ENCODE assay signal across 1 cellular context in the genomic region with DNA sequence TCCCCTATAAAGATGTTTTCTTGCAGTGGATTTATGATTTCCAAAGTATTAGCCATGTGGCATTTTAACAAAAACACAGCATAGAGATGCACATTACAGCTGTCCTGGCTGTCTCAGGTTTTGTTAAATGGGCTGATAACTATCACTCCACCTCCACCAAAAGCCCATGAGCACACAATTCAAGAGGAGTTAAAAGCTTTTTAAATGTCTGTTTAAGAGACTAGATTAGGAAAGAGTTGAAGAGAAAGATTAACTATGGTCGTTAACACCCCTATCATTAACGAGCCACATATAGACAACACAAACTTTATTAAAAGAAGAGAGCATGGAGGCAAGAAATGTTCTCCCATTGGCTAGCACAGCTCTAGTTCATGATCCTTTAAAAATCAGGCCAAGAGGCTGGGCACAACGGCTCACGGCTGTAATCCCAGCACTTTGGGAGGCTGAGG.
TF ChIP-seq lines count a peak whose summit lies in the region.

No MANE protein-coding gene starts in this region.

TF ChIP-seq in HEK293, 187 proteins besides CTCF, POLR2A, EP300 and RAD21 (continued from another document):
- TF ChIP-seq ZNF449 (tag by site-specific recombination; IDR thresholded peaks at IDR 0.05), result no peak
- peak; percentile 93 for TF ChIP-seq ZNF843 (tag by site-specific recombination; IDR thresholded peaks at IDR 0.05)
- no peak for TF ChIP-seq SP2 (tag by site-specific recombination; IDR thresholded peaks at IDR 0.05)
- TF ChIP-seq ZNF529 (tag by site-specific recombination; IDR thresholded peaks at IDR 0.05; ENCODE audit: insufficient replicate concordance), result no peak
- TF ChIP-seq ZNF555 (tag by site-specific recombination; conservative IDR thresholded peaks at IDR 0.05), result no peak
- no peak for TF ChIP-seq ZNF548 (tag by site-specific recombination; IDR thresholded peaks at IDR 0.05)
- no peak for TF ChIP-seq ZNF473 (tag by site-specific recombination; IDR thresholded peaks at IDR 0.05)
- TF ChIP-seq ZNF518A (tag by site-specific recombination; conservative IDR thresholded peaks at IDR 0.05; ENCODE audit: low read depth), result no peak
- TF ChIP-seq ZNF223 (tag by site-specific recombination; IDR thresholded peaks at IDR 0.05), result no peak
- TF ChIP-seq ZNF146 (tag by site-specific recombination; IDR thresholded peaks at IDR 0.05), result no peak
- peak; percentile 77 for TF ChIP-seq ZNF561 (tag by site-specific recombination; IDR thresholded peaks at IDR 0.05; ENCODE audit: borderline replicate concordance)
- TF ChIP-seq BCL11A (tag by site-specific recombination; IDR thresholded peaks at IDR 0.05; ENCODE audit: low read depth), result peak; percentile 77; the same call in 1 of the 2 replicates
- no peak for TF ChIP-seq ZBTB48 (tag by site-specific recombination; IDR thresholded peaks at IDR 0.05)
- no peak for TF ChIP-seq ZNF621 (tag by site-specific recombination; IDR thresholded peaks at IDR 0.05)
- TF ChIP-seq ZSCAN30 (tag by site-specific recombination; IDR thresholded peaks at IDR 0.05), result no peak
- TF ChIP-seq, protein P1, sequence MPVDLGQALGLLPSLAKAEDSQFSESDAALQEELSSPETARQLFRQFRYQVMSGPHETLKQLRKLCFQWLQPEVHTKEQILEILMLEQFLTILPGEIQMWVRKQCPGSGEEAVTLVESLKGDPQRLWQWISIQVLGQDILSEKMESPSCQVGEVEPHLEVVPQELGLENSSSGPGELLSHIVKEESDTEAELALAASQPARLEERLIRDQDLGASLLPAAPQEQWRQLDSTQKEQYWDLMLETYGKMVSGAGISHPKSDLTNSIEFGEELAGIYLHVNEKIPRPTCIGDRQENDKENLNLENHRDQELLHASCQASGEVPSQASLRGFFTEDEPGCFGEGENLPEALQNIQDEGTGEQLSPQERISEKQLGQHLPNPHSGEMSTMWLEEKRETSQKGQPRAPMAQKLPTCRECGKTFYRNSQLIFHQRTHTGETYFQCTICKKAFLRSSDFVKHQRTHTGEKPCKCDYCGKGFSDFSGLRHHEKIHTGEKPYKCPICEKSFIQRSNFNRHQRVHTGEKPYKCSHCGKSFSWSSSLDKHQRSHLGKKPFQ (tag by site-specific recombination; IDR thresholded peaks at IDR 0.05), result peak; percentile 55; the same call in 1 of the 2 replicates
- TF ChIP-seq ZNF776 (tag by site-specific recombination; IDR thresholded peaks at IDR 0.05; ENCODE audit: borderline replicate concordance), result no peak
- TF ChIP-seq, protein P2, sequence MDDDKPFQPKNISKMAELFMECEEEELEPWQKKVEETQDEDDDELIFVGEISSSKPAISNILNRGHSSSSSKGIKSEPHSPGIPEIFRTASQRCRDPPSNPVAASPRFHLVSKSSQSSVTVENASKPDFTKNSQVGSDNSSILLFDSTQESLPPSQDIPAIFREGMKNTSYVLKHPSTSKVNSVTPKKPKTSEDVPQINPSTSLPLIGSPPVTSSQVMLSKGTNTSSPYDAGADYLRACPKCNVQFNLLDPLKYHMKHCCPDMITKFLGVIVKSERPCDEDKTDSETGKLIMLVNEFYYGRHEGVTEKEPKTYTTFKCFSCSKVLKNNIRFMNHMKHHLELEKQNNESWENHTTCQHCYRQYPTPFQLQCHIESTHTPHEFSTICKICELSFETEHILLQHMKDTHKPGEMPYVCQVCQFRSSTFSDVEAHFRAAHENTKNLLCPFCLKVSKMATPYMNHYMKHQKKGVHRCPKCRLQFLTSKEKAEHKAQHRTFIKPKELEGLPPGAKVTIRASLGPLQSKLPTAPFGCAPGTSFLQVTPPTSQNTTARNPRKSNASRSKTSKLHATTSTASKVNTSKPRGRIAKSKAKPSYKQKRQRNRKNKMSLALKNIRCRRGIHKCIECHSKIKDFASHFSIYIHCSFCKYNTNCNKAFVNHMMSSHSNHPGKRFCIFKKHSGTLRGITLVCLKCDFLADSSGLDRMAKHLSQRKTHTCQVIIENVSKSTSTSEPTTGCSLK (tag by site-specific recombination; IDR thresholded peaks at IDR 0.05), result no peak
- TF ChIP-seq SP7 (tag by site-specific recombination; IDR thresholded peaks at IDR 0.05), result peak; percentile 96
- no peak for TF ChIP-seq ZNF335 (tag by site-specific recombination; conservative IDR thresholded peaks at IDR 0.05)
- TF ChIP-seq, protein P3, sequence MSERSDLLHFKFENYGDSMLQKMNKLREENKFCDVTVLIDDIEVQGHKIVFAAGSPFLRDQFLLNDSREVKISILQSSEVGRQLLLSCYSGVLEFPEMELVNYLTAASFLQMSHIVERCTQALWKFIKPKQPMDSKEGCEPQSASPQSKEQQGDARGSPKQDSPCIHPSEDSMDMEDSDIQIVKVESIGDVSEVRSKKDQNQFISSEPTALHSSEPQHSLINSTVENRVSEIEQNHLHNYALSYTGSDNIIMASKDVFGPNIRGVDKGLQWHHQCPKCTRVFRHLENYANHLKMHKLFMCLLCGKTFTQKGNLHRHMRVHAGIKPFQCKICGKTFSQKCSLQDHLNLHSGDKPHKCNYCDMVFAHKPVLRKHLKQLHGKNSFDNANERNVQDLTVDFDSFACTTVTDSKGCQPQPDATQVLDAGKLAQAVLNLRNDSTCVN (tag by site-specific recombination; optimal IDR thresholded peaks at IDR 0.05), result no peak
- peak; percentile 87 for TF ChIP-seq ZXDB (tag by site-specific recombination; IDR thresholded peaks at IDR 0.05)
